Comparison of ENCODE assay signal across 16 cellular contexts in genomic region chr3:53724566-53724965, GRCh38.
DNase-seq lines count a peak whose midpoint lies in the region; TF ChIP-seq lines count a peak whose summit lies in the region.
"Had no signal": no experiment of that assay in that cellular context is flagged by ENCODE, and none has a peak within 500 bp of the region (broad histone marks: within the 10 kb centered on the region; RNA-seq: fewer than 3 reads in every experiment).

No MANE protein-coding gene starts in this region.

- H3K36me3 Mint-ChIP-seq in activated CD4-positive, alpha-beta memory T cell treated with anti-CD3 and anti-CD28 coated beads, Interleukin-2, amount 10 ng/mL, durations not matched to agents 7 days and 5 days (ENCODE audit: low read depth) = peaks cover 6% of the 10 kb centered on the region
- H3K36me3 Mint-ChIP-seq in activated CD4-positive, alpha-beta memory T cell treated with anti-CD3 and anti-CD28 coated beads for 36 hours = no peaks in the 10 kb centered on the region
- peaks cover 7% of the 10 kb centered on the region for H3K36me3 Mint-ChIP-seq in activated T-helper 2 cell treated with anti-CD3 and anti-CD28 coated beads, Interferon-gamma antibody, Interleukin-2, Interleukin-4, amounts not matched to agents 10 μg/mL and 5 μg/mL and 100 μg/mL, durations not matched to agents 14 hours and 24 hours and 36 hours (ENCODE audit: low read depth)

- POLR2A ChIA-PET in activated CD4-positive, alpha-beta memory T cell treated with anti-CD3 and anti-CD28 coated beads, Interleukin-2, amount 10 ng/mL, durations not matched to agents 7 days and 5 days (lab: Charles Lee) = interaction anchor here (0.7 to 3.1 kb wide), 7 partner anchors 11 to 167 kb away, joined by 3 to 10 read pairs (median 4); partner anchors contain the start of gene SELENOK
- POLR2A ChIA-PET in activated CD4-positive, alpha-beta memory T cell treated with anti-CD3 and anti-CD28 coated beads for 36 hours (lab: Charles Lee) = no interaction called here

- no peak for TF ChIP-seq POLR2A in sigmoid colon (IDR thresholded peaks at IDR 0.05)

- H3K27ac ChIP-seq in sigmoid colon = no peak overlapping the region
- H3K27ac ChIP-seq: 22Rv1 had no signal

- no peak for TF ChIP-seq EP300 in sigmoid colon (IDR thresholded peaks at IDR 0.05)

- no peaks in the 10 kb centered on the region for H3K36me3 ChIP-seq in sigmoid colon
- H3K36me3 ChIP-seq: HAP-1 had no signal

- H3K4me1 Mint-ChIP-seq in activated CD4-positive, alpha-beta memory T cell treated with anti-CD3 and anti-CD28 coated beads, Interleukin-2, amount 10 ng/mL, durations not matched to agents 7 days and 5 days = peaks cover 61% of the 10 kb centered on the region
- no peaks in the 10 kb centered on the region for H3K4me1 Mint-ChIP-seq in activated CD4-positive, alpha-beta memory T cell treated with anti-CD3 and anti-CD28 coated beads for 36 hours (ENCODE audit: low read depth)
- H3K4me1 Mint-ChIP-seq in activated T-helper 2 cell treated with anti-CD3 and anti-CD28 coated beads, Interferon-gamma antibody, Interleukin-2, Interleukin-4, amounts not matched to agents 10 μg/mL and 5 μg/mL and 100 μg/mL, durations not matched to agents 14 hours and 24 hours and 36 hours (ENCODE audit: low read depth) = peaks cover 63% of the 10 kb centered on the region
- H3K4me1 Mint-ChIP-seq: B cell had no signal

- peak overlapping the region; percentile 88 for H3K27ac Mint-ChIP-seq in activated CD4-positive, alpha-beta memory T cell treated with anti-CD3 and anti-CD28 coated beads, Interleukin-2, amount 10 ng/mL, durations not matched to agents 7 days and 5 days
- no peak overlapping the region for H3K27ac Mint-ChIP-seq in activated CD4-positive, alpha-beta memory T cell treated with anti-CD3 and anti-CD28 coated beads for 36 hours
- peak overlapping the region; percentile 95 for H3K27ac Mint-ChIP-seq in activated T-helper 2 cell treated with anti-CD3 and anti-CD28 coated beads, Interferon-gamma antibody, Interleukin-2, Interleukin-4, amounts not matched to agents 10 μg/mL and 5 μg/mL and 100 μg/mL, durations not matched to agents 14 hours and 24 hours and 36 hours
- H3K27ac Mint-ChIP-seq: B cell; CD4-positive, alpha-beta T cell had no signal

- H3K27me3 Mint-ChIP-seq in activated CD4-positive, alpha-beta memory T cell treated with anti-CD3 and anti-CD28 coated beads, Interleukin-2, amount 10 ng/mL, durations not matched to agents 7 days and 5 days = peaks cover 36% of the 10 kb centered on the region
- peaks cover 9% of the 10 kb centered on the region for H3K27me3 Mint-ChIP-seq in activated CD4-positive, alpha-beta memory T cell treated with anti-CD3 and anti-CD28 coated beads for 36 hours
- peaks cover 10% of the 10 kb centered on the region for H3K27me3 Mint-ChIP-seq in activated T-helper 2 cell treated with anti-CD3 and anti-CD28 coated beads, Interferon-gamma antibody, Interleukin-2, Interleukin-4, amounts not matched to agents 10 μg/mL and 5 μg/mL and 100 μg/mL, durations not matched to agents 14 hours and 24 hours and 36 hours (ENCODE audit: low read depth)

- peaks cover 0 to 9% (median 0%) of the 10 kb centered on the region in 4 donors for H3K4me1 ChIP-seq in sigmoid colon
- H3K4me1 ChIP-seq: HAP-1 had no signal

- WGBS in sigmoid colon, 2 donors = 88 to 93% methylated on average over 2 of the region's 2 CpGs

- no peak overlapping the region for H3K4me3 Mint-ChIP-seq in activated CD4-positive, alpha-beta memory T cell treated with anti-CD3 and anti-CD28 coated beads, Interleukin-2, amount 10 ng/mL, durations not matched to agents 7 days and 5 days
- no peak overlapping the region for H3K4me3 Mint-ChIP-seq in activated CD4-positive, alpha-beta memory T cell treated with anti-CD3 and anti-CD28 coated beads for 36 hours
- H3K4me3 Mint-ChIP-seq in activated T-helper 2 cell treated with anti-CD3 and anti-CD28 coated beads, Interferon-gamma antibody, Interleukin-2, Interleukin-4, amounts not matched to agents 10 μg/mL and 5 μg/mL and 100 μg/mL, durations not matched to agents 14 hours and 24 hours and 36 hours (ENCODE audit: low read depth) = no peak overlapping the region
- H3K4me3 Mint-ChIP-seq: B cell; CD4-positive, alpha-beta T cell had no signal

- intact Hi-C loops in activated CD4-positive, alpha-beta memory T cell treated with anti-CD3 and anti-CD28 coated beads for 36 hours (cut with micrococcal nuclease) = no loop called here
- intact Hi-C loops in activated T-helper 2 cell treated with anti-CD3 and anti-CD28 coated beads, Interferon-gamma antibody, Interleukin-2, Interleukin-4, amounts not matched to agents 10 μg/mL and 5 μg/mL and 100 μg/mL, durations not matched to agents 14 hours and 24 hours and 36 hours (cut with micrococcal nuclease) = no loop called here
- intact Hi-C loops in sigmoid colon (cut with DNase I) = no loop called here

- DNase-seq in activated CD4-positive, alpha-beta memory T cell treated with anti-CD3 and anti-CD28 coated beads, Interleukin-2, amount 10 ng/mL, durations not matched to agents 7 days and 5 days = no peak
- no peak for DNase-seq in activated CD4-positive, alpha-beta memory T cell treated with anti-CD3 and anti-CD28 coated beads for 36 hours
- no peak for DNase-seq in activated T-helper 2 cell treated with anti-CD3 and anti-CD28 coated beads, Interferon-gamma antibody, Interleukin-2, Interleukin-4, amounts not matched to agents 10 μg/mL and 5 μg/mL and 100 μg/mL, durations not matched to agents 14 hours and 24 hours and 36 hours (ENCODE audit: low spot score)
- DNase-seq in glomerular visceral epithelial cell (ENCODE audit: extremely low spot score) (peak; percentile 8), sigmoid colon (peak; percentile 8), NOMO-1 (lab: John Stamatoyannopoulos, UW; ENCODE audit: unreplicated experiment in 2 of 2) (no peak), NCI-H2227 (lab: John Stamatoyannopoulos, UW; ENCODE audit: unreplicated experiment) (no peak)
- no peak for DNase-seq in stimulated activated CD4-positive, alpha-beta T cell treated with anti-CD3 and anti-CD28 coated beads, Interleukin-15, amount 100 ng/mL, for 24 hours
- DNase-seq: C1 segment of cervical spinal cord; Calu3; CD4-positive, alpha-beta T cell; DMS 273 treated with DMSO at 0.1 percent for 48 hours had no signal

- H3K27me3 ChIP-seq in sigmoid colon = no peaks in the 10 kb centered on the region

- no peaks in the 10 kb centered on the region for H3K9me3 Mint-ChIP-seq in activated CD4-positive, alpha-beta memory T cell treated with anti-CD3 and anti-CD28 coated beads, Interleukin-2, amount 10 ng/mL, durations not matched to agents 7 days and 5 days
- no peaks in the 10 kb centered on the region for H3K9me3 Mint-ChIP-seq in activated CD4-positive, alpha-beta memory T cell treated with anti-CD3 and anti-CD28 coated beads for 36 hours
- H3K9me3 Mint-ChIP-seq in activated T-helper 2 cell treated with anti-CD3 and anti-CD28 coated beads, Interferon-gamma antibody, Interleukin-2, Interleukin-4, amounts not matched to agents 10 μg/mL and 5 μg/mL and 100 μg/mL, durations not matched to agents 14 hours and 24 hours and 36 hours = no peaks in the 10 kb centered on the region
- H3K9me3 Mint-ChIP-seq: CD4-positive, alpha-beta T cell had no signal

- no peaks in the 10 kb centered on the region for H3K9me3 ChIP-seq in sigmoid colon
- H3K9me3 ChIP-seq: HAP-1 had no signal

- CTCF ChIA-PET in activated CD4-positive, alpha-beta memory T cell treated with anti-CD3 and anti-CD28 coated beads, Interleukin-2, amount 10 ng/mL, durations not matched to agents 7 days and 5 days (lab: Charles Lee) = interaction anchor here (1.2 to 3.2 kb wide), 9 partner anchors 9 to 121 kb away, joined by 3 to 31 read pairs (median 5); no protein-coding TSS in a partner anchor
- CTCF ChIA-PET in activated CD4-positive, alpha-beta memory T cell treated with anti-CD3 and anti-CD28 coated beads for 36 hours (lab: Charles Lee) = interaction anchor here (0.7 kb wide), 1 partner anchor 14 kb away, joined by 3 read pairs; no protein-coding TSS in a partner anchor

- no peak overlapping the region for H3K4me3 ChIP-seq in sigmoid colon
- H3K4me3 ChIP-seq: GM12878, HAP-1 had no signal

- TF ChIP-seq CTCF in sigmoid colon (IDR thresholded peaks at IDR 0.05) = no peak

Comparison
In these comparisons a context has a peak if more than half of its experiments do, and no peak if none do; other contexts are left out.
1. DNase-seq: peak in glomerular visceral epithelial cell (single experiment) and sigmoid colon (single experiment); none in activated CD4-positive, alpha-beta memory T cell treated with anti-CD3 and anti-CD28 coated beads, Interleukin-2, amount 10 ng/mL, durations not matched to agents 7 days and 5 days (single experiment), activated CD4-positive, alpha-beta memory T cell treated with anti-CD3 and anti-CD28 coated beads for 36 hours (single experiment), activated T-helper 2 cell treated with anti-CD3 and anti-CD28 coated beads, Interferon-gamma antibody, Interleukin-2, Interleukin-4, amounts not matched to agents 10 μg/mL and 5 μg/mL and 100 μg/mL, durations not matched to agents 14 hours and 24 hours and 36 hours (single experiment), stimulated activated CD4-positive, alpha-beta T cell treated with anti-CD3 and anti-CD28 coated beads, Interleukin-15, amount 100 ng/mL, for 24 hours (single experiment), NOMO-1 (0 of 2) and NCI-H2227 (single experiment).